1 cellular context compared by ENCODE assay signal in the genomic region with DNA sequence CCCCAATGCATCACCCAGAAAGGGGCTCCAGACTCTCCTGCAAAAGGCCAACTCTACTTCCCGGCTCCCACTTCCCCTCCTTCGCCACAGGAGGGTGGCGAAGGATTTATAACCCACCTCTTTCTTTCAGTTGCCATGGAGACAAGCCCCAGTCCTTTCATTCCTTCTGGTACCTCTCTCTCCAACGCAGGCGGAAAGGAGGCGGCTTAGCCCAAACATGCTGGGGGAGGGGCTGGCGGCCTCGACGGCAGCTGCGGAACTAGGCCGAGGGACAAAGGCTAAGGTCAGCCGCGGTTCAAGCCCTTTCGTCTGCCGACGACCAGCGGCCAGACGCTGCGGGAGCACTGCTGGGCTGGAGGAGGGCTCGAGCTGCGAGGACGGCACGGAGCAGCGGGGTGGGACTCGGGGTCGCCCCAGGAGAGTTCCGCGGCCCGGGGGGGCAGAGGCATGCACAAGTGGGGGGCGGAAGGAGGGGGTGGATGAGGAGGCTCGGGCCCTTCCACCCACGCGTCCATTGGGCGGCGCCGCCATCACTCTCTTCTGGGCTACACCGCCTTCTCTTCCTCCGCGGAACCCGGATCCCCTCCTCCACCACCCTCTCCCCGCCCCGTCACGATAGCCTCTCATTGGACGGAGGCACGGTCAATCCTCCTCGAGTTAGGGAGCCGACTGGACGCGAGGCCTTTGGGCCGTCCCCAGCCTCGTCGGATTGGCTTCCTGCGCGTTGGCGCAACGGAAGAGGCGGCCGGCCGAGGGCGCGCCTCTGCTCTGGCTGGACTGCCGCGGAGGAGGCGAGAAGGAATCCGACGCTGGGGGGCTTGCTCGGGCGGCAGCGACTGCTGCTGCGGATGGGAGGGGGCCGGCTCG.
A peak's percentile ranks its signal among the peaks of the same experiment; 100 is the strongest.
TF ChIP-seq lines count a peak whose summit lies in the region.

A gene (plus strand): TSS at position 766 of the 867 bp plus-strand sequence.

TF ChIP-seq in A549, 52 proteins besides CTCF, POLR2A, EP300 and RAD21 (continued from another document):
- TF ChIP-seq, protein P1, sequence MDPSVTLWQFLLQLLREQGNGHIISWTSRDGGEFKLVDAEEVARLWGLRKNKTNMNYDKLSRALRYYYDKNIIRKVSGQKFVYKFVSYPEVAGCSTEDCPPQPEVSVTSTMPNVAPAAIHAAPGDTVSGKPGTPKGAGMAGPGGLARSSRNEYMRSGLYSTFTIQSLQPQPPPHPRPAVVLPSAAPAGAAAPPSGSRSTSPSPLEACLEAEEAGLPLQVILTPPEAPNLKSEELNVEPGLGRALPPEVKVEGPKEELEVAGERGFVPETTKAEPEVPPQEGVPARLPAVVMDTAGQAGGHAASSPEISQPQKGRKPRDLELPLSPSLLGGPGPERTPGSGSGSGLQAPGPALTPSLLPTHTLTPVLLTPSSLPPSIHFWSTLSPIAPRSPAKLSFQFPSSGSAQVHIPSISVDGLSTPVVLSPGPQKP (IDR thresholded peaks at IDR 0.05; ENCODE audit: low read depth, low read length): no peak
- TF ChIP-seq, protein P2, sequence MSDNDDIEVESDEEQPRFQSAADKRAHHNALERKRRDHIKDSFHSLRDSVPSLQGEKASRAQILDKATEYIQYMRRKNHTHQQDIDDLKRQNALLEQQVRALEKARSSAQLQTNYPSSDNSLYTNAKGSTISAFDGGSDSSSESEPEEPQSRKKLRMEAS (IDR thresholded peaks at IDR 0.05): peak; percentile 84
- TF ChIP-seq HOXB13 (CRISPR knock-in tag; IDR thresholded peaks at IDR 0.05; ENCODE audit: low read depth): no peak
- TF ChIP-seq, protein P3, sequence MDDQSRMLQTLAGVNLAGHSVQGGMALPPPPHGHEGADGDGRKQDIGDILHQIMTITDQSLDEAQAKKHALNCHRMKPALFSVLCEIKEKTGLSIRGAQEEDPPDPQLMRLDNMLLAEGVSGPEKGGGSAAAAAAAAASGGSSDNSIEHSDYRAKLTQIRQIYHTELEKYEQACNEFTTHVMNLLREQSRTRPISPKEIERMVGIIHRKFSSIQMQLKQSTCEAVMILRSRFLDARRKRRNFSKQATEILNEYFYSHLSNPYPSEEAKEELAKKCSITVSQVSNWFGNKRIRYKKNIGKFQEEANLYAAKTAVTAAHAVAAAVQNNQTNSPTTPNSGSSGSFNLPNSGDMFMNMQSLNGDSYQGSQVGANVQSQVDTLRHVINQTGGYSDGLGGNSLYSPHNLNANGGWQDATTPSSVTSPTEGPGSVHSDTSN (IDR thresholded peaks at IDR 0.05): peak; percentile 99
- peak; percentile 81 for TF ChIP-seq PHF8 (IDR thresholded peaks at IDR 0.05; ENCODE audit: borderline replicate concordance, low read depth)
- TF ChIP-seq HOXA7 (CRISPR knock-in tag; IDR thresholded peaks at IDR 0.05): no peak
- no peak for TF ChIP-seq KDM1A (IDR thresholded peaks at IDR 0.05; ENCODE audit: low read depth)
- no peak for TF ChIP-seq CHD4 (IDR thresholded peaks at IDR 0.05; ENCODE audit: borderline replicate concordance)
- TF ChIP-seq, protein P4, sequence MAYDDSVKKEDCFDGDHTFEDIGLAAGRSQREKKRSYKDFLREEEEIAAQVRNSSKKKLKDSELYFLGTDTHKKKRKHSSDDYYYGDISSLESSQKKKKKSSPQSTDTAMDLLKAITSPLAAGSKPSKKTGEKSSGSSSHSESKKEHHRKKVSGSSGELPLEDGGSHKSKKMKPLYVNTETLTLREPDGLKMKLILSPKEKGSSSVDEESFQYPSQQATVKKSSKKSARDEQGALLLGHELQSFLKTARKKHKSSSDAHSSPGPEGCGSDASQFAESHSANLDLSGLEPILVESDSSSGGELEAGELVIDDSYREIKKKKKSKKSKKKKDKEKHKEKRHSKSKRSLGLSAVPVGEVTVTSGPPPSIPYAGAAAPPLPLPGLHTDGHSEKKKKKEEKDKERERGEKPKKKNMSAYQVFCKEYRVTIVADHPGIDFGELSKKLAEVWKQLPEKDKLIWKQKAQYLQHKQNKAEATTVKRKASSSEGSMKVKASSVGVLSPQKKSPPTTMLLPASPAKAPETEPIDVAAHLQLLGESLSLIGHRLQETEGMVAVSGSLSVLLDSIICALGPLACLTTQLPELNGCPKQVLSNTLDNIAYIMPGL (CRISPR knock-in tag; IDR thresholded peaks at IDR 0.05; ENCODE audit: borderline replicate concordance): no peak; the same call in 1 of the 2 replicates
- TF ChIP-seq POLR2AphosphoS2 (conservative IDR thresholded peaks at IDR 0.05; ENCODE audit: low read length): peak; percentile 83; the same call in 1 of the 2 replicates
- TF ChIP-seq CBX8 (IDR thresholded peaks at IDR 0.05): no peak
- TF ChIP-seq EHF (CRISPR knock-in tag; IDR thresholded peaks at IDR 0.05): no peak
- TF ChIP-seq GATA3 (IDR thresholded peaks at IDR 0.05; ENCODE audit: borderline replicate concordance): no peak; the same call in 1 of the 2 replicates
- TF ChIP-seq, protein P5, sequence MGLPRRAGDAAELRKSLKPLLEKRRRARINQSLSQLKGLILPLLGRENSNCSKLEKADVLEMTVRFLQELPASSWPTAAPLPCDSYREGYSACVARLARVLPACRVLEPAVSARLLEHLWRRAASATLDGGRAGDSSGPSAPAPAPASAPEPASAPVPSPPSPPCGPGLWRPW (IDR thresholded peaks at IDR 0.05): no peak
- TF ChIP-seq RFX5 (IDR thresholded peaks at IDR 0.05): 0 out of 2 replicates have a peak, but pooled peaks have one; percentile 38
- peak; percentile 70; the same call in 1 of the 2 replicates for TF ChIP-seq KDM5A (IDR thresholded peaks at IDR 0.05)
- TF ChIP-seq TP53 (CRISPR knock-in tag; IDR thresholded peaks at IDR 0.05): no peak
- TF ChIP-seq ZFP36 (IDR thresholded peaks at IDR 0.05; ENCODE audit: borderline replicate concordance, partially characterized antibody): no peak
- TF ChIP-seq ZNF302 (CRISPR knock-in tag; IDR thresholded peaks at IDR 0.05): no peak
- no peak for TF ChIP-seq HOXB5 (CRISPR knock-in tag; IDR thresholded peaks at IDR 0.05)
- TF ChIP-seq JUN (IDR thresholded peaks at IDR 0.05): peak; percentile 81 to 92
- TF ChIP-seq, protein P6, sequence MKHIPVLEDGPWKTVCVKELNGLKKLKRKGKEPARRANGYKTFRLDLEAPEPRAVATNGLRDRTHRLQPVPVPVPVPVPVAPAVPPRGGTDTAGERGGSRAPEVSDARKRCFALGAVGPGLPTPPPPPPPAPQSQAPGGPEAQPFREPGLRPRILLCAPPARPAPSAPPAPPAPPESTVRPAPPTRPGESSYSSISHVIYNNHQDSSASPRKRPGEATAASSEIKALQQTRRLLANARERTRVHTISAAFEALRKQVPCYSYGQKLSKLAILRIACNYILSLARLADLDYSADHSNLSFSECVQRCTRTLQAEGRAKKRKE (CRISPR knock-in tag; IDR thresholded peaks at IDR 0.05; ENCODE audit: low read depth): no peak
- TF ChIP-seq CHD2 (IDR thresholded peaks at IDR 0.05; ENCODE audit: low read length, partially characterized antibody): peak; percentile 76
- TF ChIP-seq RNF2 (IDR thresholded peaks at IDR 0.05; ENCODE audit: borderline replicate concordance, low read depth): no peak
- no peak for TF ChIP-seq ZC3H11A (IDR thresholded peaks at IDR 0.05)
- TF ChIP-seq RARB (CRISPR knock-in tag; IDR thresholded peaks at IDR 0.05): peak; percentile 74; the same call in 1 of the 2 replicates
- TF ChIP-seq NR3C1 (IDR thresholded peaks at IDR 0.05): no peak
- TF ChIP-seq CEBPB (IDR thresholded peaks at IDR 0.05): peak in 1 of 2 experiments; percentile 18; a peak in 1 of 4 replicates
- no peak for TF ChIP-seq EHMT2 (IDR thresholded peaks at IDR 0.05; ENCODE audit: low read depth)
- TF ChIP-seq NPAS2 (CRISPR knock-in tag; IDR thresholded peaks at IDR 0.05; ENCODE audit: borderline replicate concordance): no peak
- no peak for TF ChIP-seq HDAC2 (IDR thresholded peaks at IDR 0.05)
- no peak for TF ChIP-seq ZSCAN20 (CRISPR knock-in tag; IDR thresholded peaks at IDR 0.05)
- no peak for TF ChIP-seq SMC3 (IDR thresholded peaks at IDR 0.05)
- TF ChIP-seq, protein P7, sequence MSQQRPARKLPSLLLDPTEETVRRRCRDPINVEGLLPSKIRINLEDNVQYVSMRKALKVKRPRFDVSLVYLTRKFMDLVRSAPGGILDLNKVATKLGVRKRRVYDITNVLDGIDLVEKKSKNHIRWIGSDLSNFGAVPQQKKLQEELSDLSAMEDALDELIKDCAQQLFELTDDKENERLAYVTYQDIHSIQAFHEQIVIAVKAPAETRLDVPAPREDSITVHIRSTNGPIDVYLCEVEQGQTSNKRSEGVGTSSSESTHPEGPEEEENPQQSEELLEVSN (IDR thresholded peaks at IDR 0.05; ENCODE audit: borderline replicate concordance, low read depth): 0 out of 2 replicates have a peak, but pooled peaks have one; percentile 28
- TF ChIP-seq FOSL2 (IDR thresholded peaks at IDR 0.05): no peak
- no peak for TF ChIP-seq FOSL2 (CRISPR knock-in tag; IDR thresholded peaks at IDR 0.05)
- peak; percentile 68 for TF ChIP-seq MYC (IDR thresholded peaks at IDR 0.05; ENCODE audit: borderline replicate concordance, low read length)
TF ChIP-seq in A549: peak in this region for 16.
